24 cellular contexts compared by ENCODE assay signal in genomic region chr16:10218490-10219206, GRCh38. TPM values are rescaled to one million over a fixed set of nuclear protein-coding genes. Genes with fewer than 3 reads are reported as not detected.
DNase-seq lines count a peak whose midpoint lies in the region; ATAC-seq, FAIRE-seq and TF ChIP-seq lines count a peak whose summit lies in the region.
"Had no signal": no experiment of that assay in that cellular context is flagged by ENCODE, and none has a peak within 500 bp of the region (broad histone marks: within the 10 kb centered on the region; RNA-seq: fewer than 3 reads in every experiment).

No MANE protein-coding gene starts in this region.

- no peak for FAIRE-seq in HepG2 (lab: Jason Lieb, UNC)
- FAIRE-seq: A549, G401.6, GM12891, GM18507, H54 had no signal

- DNase-seq in NCI-H82 (lab: John Stamatoyannopoulos, UW) (peak; percentile 16), NCI-H82 treated with DMSO at 0.1 percent for 48 hours (lab: John Stamatoyannopoulos, UW; ENCODE audit: unreplicated experiment) (no peak), HepG2 (ENCODE audit: low spot score) (no peak), right lobe of liver (no peak), heart right ventricle (peak in 1 of 2 donors; percentile 4), putamen (ENCODE audit: low spot score) (peak; percentile 57), BE2C (no peak)
- no peak for DNase-seq in central memory CD4-positive, alpha-beta T cell
- DNase-seq: AML-193; CD4-positive, CD25-positive, alpha-beta regulatory T cell; CD8-positive, alpha-beta memory T cell; COR-L47; DMS 273 treated with DMSO at 0.1 percent for 48 hours; DMS53; HCEC 1CT had no signal

- no TSS peak for BruUV-seq in HepG2 (replicated peaks; lab: Mats Ljungman, UMichigan)

- H3K4me1 ChIP-seq in HepG2 (ENCODE audit: insufficient read depth, low read length) (peaks cover 23% of the 10 kb centered on the region), right lobe of liver (no peaks in the 10 kb centered on the region), heart right ventricle (no peaks in the 10 kb centered on the region), BE2C (no peaks in the 10 kb centered on the region)
- H3K4me1 ChIP-seq: A549 had no signal

- H3K27me3 ChIP-seq in HepG2 (ENCODE audit: control insufficient read depth in 1 of 2, insufficient read depth in 2 of 2, low read length in 2 of 2) (peaks cover 2 to 41% of the 10 kb centered on the region in 2 experiments; a peak in 4 of 5 replicates), right lobe of liver (no peaks in the 10 kb centered on the region), heart right ventricle (peaks cover 0 to 29% (median 5%) of the 10 kb centered on the region in 7 donors), BE2C (no peaks in the 10 kb centered on the region)
- H3K27me3 ChIP-seq: BLaER1 treated with 17β-estradiol and CSF1 and Interleukin-3, amounts not matched to agents 10 nM and 100 nM had no signal

- TF ChIP-seq CTCF in HepG2 (CRISPR knock-in tag; IDR thresholded peaks at IDR 0.05) (no peak), right lobe of liver (IDR thresholded peaks at IDR 0.05) (no peak), heart right ventricle (IDR thresholded peaks at IDR 0.05) (no peak), BE2C (IDR thresholded peaks at IDR 0.05; ENCODE audit: low read depth, low read length) (no peak)

- ATAC-seq in HepG2 (no peak), right lobe of liver (no peak), heart right ventricle (peak in 6 of 8 donors; percentile 51 to 80 (median 70))
- ATAC-seq: A549, GM23338 had no signal

- no peaks in the 10 kb centered on the region for H3K79me2 ChIP-seq in HepG2 (ENCODE audit: insufficient read depth, low read length)

- H2AFZ ChIP-seq in HepG2 (ENCODE audit: low read length): no peak overlapping the region
- H2AFZ ChIP-seq: GM23338 had no signal

- no peaks in the 10 kb centered on the region for H4K20me1 ChIP-seq in HepG2 (ENCODE audit: insufficient read depth, low read length)
- H4K20me1 ChIP-seq: BLaER1 treated with 17β-estradiol and CSF1 and Interleukin-3, amounts not matched to agents 10 nM and 100 nM had no signal

- in situ Hi-C loops in HepG2 (cut with HindIII; ENCODE audit: extremely low pct_ligation_motif_present, low pct_unique_long_range_greater_than_20kb): no loop called here

- no peak for TF ChIP-seq RAD21 in HepG2 (CRISPR knock-in tag; IDR thresholded peaks at IDR 0.05)

- H3K4me2 ChIP-seq in HepG2 (ENCODE audit: low read depth, low read length): no peak overlapping the region
- H3K4me2 ChIP-seq: A549, GM23338 had no signal

- TF ChIP-seq EP300 in HepG2 (IDR thresholded peaks at IDR 0.05; ENCODE audit: low read depth in 2 of 2, low read length in 2 of 2) (no peak), HepG2 (CRISPR knock-in tag; IDR thresholded peaks at IDR 0.05; ENCODE audit: borderline replicate concordance) (no peak)

- H3K4me3 ChIP-seq in HepG2 (replicated peaks in 1 of 3; ENCODE audit: insufficient read depth in 1 of 3, low read depth in 2 of 3, low read length in 3 of 3) (no peak overlapping the region), right lobe of liver (no peak overlapping the region), heart right ventricle (no peak overlapping the region), BE2C (ENCODE audit: low read depth, low read length) (no peak overlapping the region)
- H3K4me3 ChIP-seq: A549; BLaER1 treated with 17β-estradiol and CSF1 and Interleukin-3, amounts not matched to agents 10 nM and 100 nM; GM23338 had no signal

- intact Hi-C loops in HepG2 (cut with micrococcal nuclease; ENCODE audit: unreplicated experiment) (no loop called here), right lobe of liver (cut with DNase I) (no loop called here), heart right ventricle (cut with DNase I) (no loop called here)

- CTCF ChIA-PET in HepG2 (lab: Yijun Ruan, JAX; ENCODE audit: low intra/inter-chr PET ratio, low total read pairs): no interaction called here

- WGBS in HepG2 (ENCODE audit: low lambda C conversion rate): 43% methylated on average over 15 of the region's 15 CpGs
- 68% methylated on average over 12 of the region's 15 CpGs for WGBS in right lobe of liver (ENCODE audit: insufficient coverage, low coverage, low lambda C conversion rate, missing lambda C conversion rate)
- WGBS in heart right ventricle, 2 donors: 44 to 55% methylated on average over 15 of the region's 15 CpGs

- TF ChIP-seq POLR2A in HepG2 (IDR thresholded peaks at IDR 0.05; ENCODE audit: insufficient read depth in 1 of 2, low read depth in 2 of 2, low read length in 2 of 2) (no peak), right lobe of liver (IDR thresholded peaks at IDR 0.05) (no peak)

- H3K36me3 ChIP-seq in HepG2 (replicated peaks in 1 of 2; ENCODE audit: control insufficient read depth in 1 of 2, insufficient read depth in 2 of 2, low read length in 2 of 2) (no peaks in the 10 kb centered on the region), right lobe of liver (no peaks in the 10 kb centered on the region), heart right ventricle (no peaks in the 10 kb centered on the region), BE2C (no peaks in the 10 kb centered on the region)
- H3K36me3 ChIP-seq: BLaER1 treated with 17β-estradiol and CSF1 and Interleukin-3, amounts not matched to agents 10 nM and 100 nM had no signal

- no peaks in the 10 kb centered on the region for H3K9me3 ChIP-seq in HepG2 (ENCODE audit: low read length)
- H3K9me3 ChIP-seq in right lobe of liver: no peaks in the 10 kb centered on the region
- H3K9me3 ChIP-seq in heart right ventricle: no peaks in the 10 kb centered on the region
- no peaks in the 10 kb centered on the region for H3K9me3 ChIP-seq in BE2C
- H3K9me3 ChIP-seq: A549; BLaER1 treated with 17β-estradiol and CSF1 and Interleukin-3, amounts not matched to agents 10 nM and 100 nM had no signal

- H3K9ac ChIP-seq in HepG2 (ENCODE audit: insufficient read depth, low read depth, low read length): no peak overlapping the region
- H3K9ac ChIP-seq: BLaER1 treated with 17β-estradiol and CSF1 and Interleukin-3, amounts not matched to agents 10 nM and 100 nM had no signal

- POLR2A ChIA-PET in HepG2 (lab: Yijun Ruan, JAX): no interaction called here

- H3K27ac ChIP-seq in HepG2 (ENCODE audit: extremely low read length, insufficient read depth, low read length) (no peak overlapping the region), right lobe of liver (no peak overlapping the region), heart right ventricle (no peak overlapping the region)
- H3K27ac ChIP-seq: 22Rv1; A549; BLaER1 treated with 17β-estradiol and CSF1 and Interleukin-3, amounts not matched to agents 10 nM and 100 nM had no signal

TF ChIP-seq in HepG2, 621 proteins besides CTCF, POLR2A, EP300 and RAD21:
- TF ChIP-seq ZNF629 (CRISPR knock-in tag; conservative IDR thresholded peaks at IDR 0.05) (peak; percentile 78; the same call in 1 of the 2 replicates), TEAD2 (CRISPR knock-in tag; IDR thresholded peaks at IDR 0.05) (no peak), REPIN1 (CRISPR knock-in tag; IDR thresholded peaks at IDR 0.05; ENCODE audit: borderline replicate concordance, low read depth) (no peak), MAFK (conservative IDR thresholded peaks at IDR 0.05 in 1 of 2, IDR thresholded peaks at IDR 0.05 in 1 of 2; ENCODE audit: low read length in 2 of 2) (no peak), HNRNPUL1 (IDR thresholded peaks at IDR 0.05; ENCODE audit: low read depth, low read length) (no peak), ZNF101 (CRISPR knock-in tag; IDR thresholded peaks at IDR 0.05; ENCODE audit: borderline replicate concordance, low read depth) (no peak)

RNA-seq across cellular contexts. Expression of gene GRIN2A, which starts 36.4 kb away (rescaled TPM):
- not detected in 2 replicates for total RNA-seq in HepG2 (2016; rRNA removed; fragmentation: Illumina TruSeq; extraction: Trizol)
- not detected in 2 replicates for total RNA-seq in HepG2 (2016; cell fraction: cytosol; rRNA removed; fragmentation: Illumina TruSeq; extraction: Trizol; ENCODE audit: low read depth)
- total RNA-seq in HepG2 (2016; cell fraction: insoluble cytoplasmic fraction; rRNA removed; fragmentation: Illumina TruSeq; extraction: Trizol): not detected in 2 replicates
- not detected in 2 replicates for total RNA-seq in HepG2 (2016; cell fraction: membrane; rRNA removed; fragmentation: Illumina TruSeq; extraction: Trizol)
- not detected in 2 replicates for total RNA-seq in HepG2 (2016; cell fraction: nucleus; rRNA removed; fragmentation: Illumina TruSeq; extraction: Trizol)
- not detected in 2 replicates for polyA plus RNA-seq in HepG2 (2011; rRNA removed)
- polyA plus RNA-seq in HepG2 (2011; cell fraction: cytosol; rRNA removed): not detected in 2 replicates
- not detected in 2 replicates for polyA plus RNA-seq in HepG2 (2011; cell fraction: nucleus; rRNA removed)
- not detected in 2 replicates for polyA plus RNA-seq in HepG2 (2012)
- polyA plus RNA-seq in HepG2 (2016; cell fraction: cytosol; fragmentation: Illumina TruSeq; extraction: Trizol; ENCODE audit: low read depth): not detected in 2 replicates
- not detected in 2 replicates for polyA plus RNA-seq in HepG2 (2016; cell fraction: insoluble cytoplasmic fraction; fragmentation: Illumina TruSeq; extraction: Trizol; ENCODE audit: low read depth)
- not detected in 2 replicates for polyA plus RNA-seq in HepG2 (2016; cell fraction: membrane; fragmentation: Illumina TruSeq; extraction: Trizol; ENCODE audit: low read depth)
- polyA plus RNA-seq in HepG2 (2016; cell fraction: nucleus; fragmentation: Illumina TruSeq; extraction: Trizol; ENCODE audit: insufficient read depth, low read depth): not detected in 2 replicates
- not detected in 2 replicates for polyA minus RNA-seq in HepG2 (2011; rRNA and poly(A)+ RNA removed; ENCODE audit: low replicate concordance)
- polyA minus RNA-seq in HepG2 (2011; cell fraction: cytosol; rRNA and poly(A)+ RNA removed): not detected in 2 replicates
- not detected in 2 replicates for polyA minus RNA-seq in HepG2 (2011; cell fraction: nucleus; rRNA and poly(A)+ RNA removed)
- total RNA-seq in right lobe of liver: not detected
- total RNA-seq in heart right ventricle: 10 to 100 TPM in 1 of 10 donors, 1 to 10 TPM in 8, under 1 TPM in 1; 0.47 to 11.7 (median 6.3) TPM
- polyA plus RNA-seq in heart right ventricle: 1 to 10 TPM in 1 of 2 donors, under 1 TPM in 1; 0.01 to 1.0 TPM
- 0.22 TPM for polyA plus RNA-seq in BE2C (2012; ENCODE audit: insufficient read depth, insufficient read length, low read depth)
- total RNA-seq: CD4-positive, CD25-positive, alpha-beta regulatory T cell; CD8-positive, alpha-beta memory T cell; HT-29 had no signal
- polyA plus RNA-seq: A549; CD4-positive, CD25-positive, alpha-beta regulatory T cell; CD8-positive, alpha-beta memory T cell had no signal

Comparison
In these comparisons a context has a peak if more than half of its experiments do, and no peak if none do; other contexts are left out.
1. DNase-seq: peak in NCI-H82 (single experiment) and putamen (single experiment); none in NCI-H82 treated with DMSO at 0.1 percent for 48 hours (single experiment), HepG2 (single experiment), right lobe of liver (0 of 3), central memory CD4-positive, alpha-beta T cell (single experiment) and BE2C (single experiment).
2. ATAC-seq: peak in heart right ventricle (6 of 8); none in HepG2 (single experiment) and right lobe of liver (0 of 4).